12 cellular contexts compared by ENCODE assay signal in the genomic region with DNA sequence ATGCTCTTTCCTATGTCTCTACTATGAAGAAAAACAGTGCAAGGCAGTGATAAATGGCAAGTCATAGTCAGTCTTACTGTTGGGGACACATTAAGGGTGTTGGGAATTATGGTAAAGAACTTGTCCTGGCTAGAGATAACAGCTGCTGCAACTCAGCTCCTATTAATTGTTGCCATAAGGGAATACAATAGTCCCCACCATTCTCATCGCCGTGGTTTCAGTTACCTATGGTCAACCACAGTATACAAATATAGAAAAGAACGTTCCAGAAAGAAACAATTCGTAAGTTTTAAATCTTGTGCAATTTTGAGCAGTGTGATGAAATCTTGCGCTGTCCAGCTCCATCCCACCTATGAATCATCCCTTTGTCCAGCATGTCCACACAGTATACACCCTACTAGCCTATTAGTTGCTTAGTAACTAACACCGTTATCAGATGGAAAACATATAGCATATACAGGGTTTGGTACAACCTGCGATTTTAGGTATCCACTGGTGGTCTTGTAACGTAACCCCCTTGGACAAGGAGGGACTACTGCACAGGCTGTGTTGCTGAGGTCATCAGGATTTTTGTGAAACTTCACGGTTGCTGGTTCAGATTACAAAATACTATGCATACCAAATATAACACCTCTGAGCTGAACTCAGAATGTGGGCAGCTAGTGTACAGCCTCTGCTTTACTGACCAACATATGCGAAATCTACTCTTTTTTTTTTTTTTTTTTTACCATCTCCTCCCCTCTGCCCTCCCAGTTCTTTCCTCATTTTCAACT. TPM values are rescaled to one million over a fixed set of nuclear protein-coding genes. Genes with fewer than 3 reads are reported as not detected.
A peak's percentile ranks its signal among the peaks of the same experiment; 100 is the strongest.
DNase-seq lines count a peak whose midpoint lies in the region; ATAC-seq and TF ChIP-seq lines count a peak whose summit lies in the region.
"Had no signal": no experiment of that assay in that cellular context is flagged by ENCODE, and none has a peak within 500 bp of the region (broad histone marks: within the 10 kb centered on the region; RNA-seq: fewer than 3 reads in every experiment).

No MANE protein-coding gene starts in this region.

- ATAC-seq in activated T-cell treated with anti-CD3 and anti-CD28 coated beads, Interleukin-2, amount 50 U/mL, for 72 hours (replicated peaks in 1 of 2) = no peak
- ATAC-seq in GM21447 (IDR thresholded peaks at IDR 0.05; ENCODE audit: unreplicated experiment) = no peak

- H3K4me3 ChIP-seq in adrenal gland = no peak overlapping the region
- H3K4me3 ChIP-seq in kidney epithelial cell (ENCODE audit: low read depth, low read length) = no peak overlapping the region
- H3K4me3 ChIP-seq: ovary, suprapubic skin had no signal

- H3K4me3 Mint-ChIP-seq in activated T-cell treated with anti-CD3 and anti-CD28 coated beads, Interleukin-2, amount 50 U/mL, for 72 hours = no peak overlapping the region
- no peak overlapping the region for H3K4me3 Mint-ChIP-seq in immature natural killer cell
- H3K4me3 Mint-ChIP-seq: CD4-positive, alpha-beta T cell had no signal

- H3K4me1 ChIP-seq in adrenal gland (replicated peaks in 1 of 2) = peaks cover 10 to 26% of the 10 kb centered on the region in 2 donors

- H3K27me3 Mint-ChIP-seq in activated T-cell treated with anti-CD3 and anti-CD28 coated beads, Interleukin-2, amount 50 U/mL, for 72 hours (ENCODE audit: low read depth) = no peaks in the 10 kb centered on the region
- no peaks in the 10 kb centered on the region for H3K27me3 Mint-ChIP-seq in immature natural killer cell (ENCODE audit: low read depth in 3 of 3)
- H3K27me3 Mint-ChIP-seq: CD4-positive, alpha-beta T cell had no signal

- H3K9me3 Mint-ChIP-seq in activated T-cell treated with anti-CD3 and anti-CD28 coated beads, Interleukin-2, amount 50 U/mL, for 72 hours = no peaks in the 10 kb centered on the region
- H3K9me3 Mint-ChIP-seq in immature natural killer cell = no peaks in the 10 kb centered on the region
- H3K9me3 Mint-ChIP-seq: CD4-positive, alpha-beta T cell had no signal

- intact Hi-C loops in adrenal gland (cut with DNase I) = no loop called here

- peaks cover 10% of the 10 kb centered on the region for H3K4me1 Mint-ChIP-seq in activated T-cell treated with anti-CD3 and anti-CD28 coated beads, Interleukin-2, amount 50 U/mL, for 72 hours (ENCODE audit: low read depth)
- H3K4me1 Mint-ChIP-seq in immature natural killer cell = no peaks in the 10 kb centered on the region

- TF ChIP-seq POLR2A in adrenal gland (IDR thresholded peaks at IDR 0.05) = no peak

- peak overlapping the region; percentile 61 for H3K27ac Mint-ChIP-seq in activated T-cell treated with anti-CD3 and anti-CD28 coated beads, Interleukin-2, amount 50 U/mL, for 72 hours
- H3K27ac Mint-ChIP-seq in immature natural killer cell = peak overlapping the region in 1 of 6 donors; percentile 22
- H3K27ac Mint-ChIP-seq: CD4-positive, alpha-beta T cell had no signal

- no peaks in the 10 kb centered on the region for H3K9me3 ChIP-seq in adrenal gland (replicated peaks in 1 of 3)
- H3K9me3 ChIP-seq: ovary, suprapubic skin had no signal

- peaks cover 0 to 54% of the 10 kb centered on the region in 2 donors for H3K36me3 ChIP-seq in adrenal gland (replicated peaks in 1 of 2)
- peaks cover 1% of the 10 kb centered on the region for H3K36me3 ChIP-seq in kidney epithelial cell (ENCODE audit: control insufficient read depth, insufficient read depth, low read length)
- H3K36me3 ChIP-seq: ovary had no signal

- DNase-seq in activated T-cell treated with anti-CD3 and anti-CD28 coated beads, Interleukin-2, amount 50 U/mL, for 72 hours = no peak
- DNase-seq in activated T-cell treated with anti-CD3 and anti-CD28 coated beads for 4 hours = no peak
- peak in 4 of 7 donors; percentile 26 to 46 (median 38) for DNase-seq in adrenal gland
- peak; percentile 41 for DNase-seq in kidney epithelial cell (ENCODE audit: low read depth)
- DNase-seq in immature natural killer cell = no peak
- no peak for DNase-seq in NCI-H187 (lab: John Stamatoyannopoulos, UW)
- no peak for DNase-seq in NCI-H82 (lab: John Stamatoyannopoulos, UW)
- DNase-seq: CD4-positive, alpha-beta T cell; effector CD8-positive, alpha-beta T cell had no signal

- TF ChIP-seq CTCF in adrenal gland (IDR thresholded peaks at IDR 0.05) (no peak), kidney epithelial cell (IDR thresholded peaks at IDR 0.05; ENCODE audit: insufficient read depth, low read length, poor library complexity, severe bottlenecking) (no peak)

- H3K36me3 Mint-ChIP-seq in activated T-cell treated with anti-CD3 and anti-CD28 coated beads, Interleukin-2, amount 50 U/mL, for 72 hours (ENCODE audit: insufficient read depth in 2 of 2) = peaks cover 8 to 34% of the 10 kb centered on the region in 2 donors
- peaks cover 16 to 47% (median 26%) of the 10 kb centered on the region in 3 donors for H3K36me3 Mint-ChIP-seq in immature natural killer cell

- no peaks in the 10 kb centered on the region for H3K27me3 ChIP-seq in adrenal gland
- H3K27me3 ChIP-seq in kidney epithelial cell (ENCODE audit: control insufficient read depth, insufficient read depth, low read length) = no peaks in the 10 kb centered on the region
- H3K27me3 ChIP-seq: ovary, suprapubic skin had no signal

- WGBS in adrenal gland, 4 donors = 68 to 77% (median 73%) methylated on average over 10 of the region's 10 CpGs

- H3K27ac ChIP-seq in adrenal gland = peak overlapping the region in 3 of 5 donors; percentile 24 to 80 (median 78)
- H3K27ac ChIP-seq: ovary, suprapubic skin had no signal

RNA-seq across cellular contexts. Expression of gene ZFR, which starts 53.5 kb away (rescaled TPM):
- total RNA-seq in activated T-cell treated with anti-CD3 and anti-CD28 coated beads, Interleukin-2, amount 50 U/mL, for 72 hours = 10 to 100 TPM; 82.7 to 85.8 TPM
- total RNA-seq in adrenal gland (10 to 100 TPM; 58.5 to 99.7 (median 72.7) TPM), kidney epithelial cell (73.0 and 76.3 TPM in 2 replicates)
- polyA plus RNA-seq in adrenal gland (100 to 1,000 TPM in 1 of 3 donors, 10 to 100 TPM in 2; 29.4 to 154 (median 40.7) TPM), immature natural killer cell (10 to 100 TPM; 63.1 to 90.6 (median 66.2) TPM)

Comparison
In these comparisons a context has a peak if more than half of its experiments do, and no peak if none do; other contexts are left out.
1. DNase-seq: peak in adrenal gland (4 of 7) and kidney epithelial cell (single experiment); none in activated T-cell treated with anti-CD3 and anti-CD28 coated beads, Interleukin-2, amount 50 U/mL, for 72 hours (0 of 2), activated T-cell treated with anti-CD3 and anti-CD28 coated beads for 4 hours (single experiment), immature natural killer cell (0 of 3), NCI-H187 (0 of 2) and NCI-H82 (single experiment).